Comparison of ENCODE assay signal across 1 cellular context in the genomic region with DNA sequence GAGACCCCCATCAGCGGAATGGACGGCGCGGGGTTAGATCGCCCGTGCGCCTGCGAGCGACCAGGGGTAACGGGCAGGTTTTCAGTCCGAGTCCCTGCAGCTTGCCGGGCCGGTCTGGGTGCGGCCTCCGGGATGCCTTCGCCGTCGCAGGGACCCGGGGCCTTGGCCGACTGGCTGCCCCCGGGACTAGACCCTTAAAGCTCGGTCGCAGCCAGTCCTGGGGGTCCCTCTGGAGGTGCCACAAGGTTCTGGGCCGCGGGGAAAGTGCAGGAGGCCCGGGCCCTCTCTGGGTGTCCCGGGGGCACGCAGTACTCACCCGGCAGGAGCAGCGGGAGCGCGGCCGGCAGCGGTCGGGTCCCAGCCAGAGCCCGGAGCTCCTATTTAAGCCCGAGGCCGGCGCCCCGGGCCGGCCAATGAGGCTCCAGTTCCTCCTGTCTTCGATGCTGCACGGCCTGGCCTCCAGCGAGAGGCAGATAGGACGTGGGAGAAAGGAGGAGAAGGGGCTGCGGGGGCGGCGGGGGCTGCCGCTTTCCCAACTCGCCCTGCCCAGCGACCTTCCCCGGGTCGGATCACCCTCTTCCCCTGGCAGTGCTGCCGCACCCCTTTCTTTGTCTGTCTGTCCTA.
A peak's percentile ranks its signal among the peaks of the same experiment; 100 is the strongest.
TF ChIP-seq lines count a peak whose summit lies in the region.

A gene (minus strand): TSS at position 356 of the 624 bp plus-strand sequence.

TF ChIP-seq in HepG2, 621 proteins besides CTCF, POLR2A, EP300 and RAD21 (continued from another document):
- TF ChIP-seq, protein P1, sequence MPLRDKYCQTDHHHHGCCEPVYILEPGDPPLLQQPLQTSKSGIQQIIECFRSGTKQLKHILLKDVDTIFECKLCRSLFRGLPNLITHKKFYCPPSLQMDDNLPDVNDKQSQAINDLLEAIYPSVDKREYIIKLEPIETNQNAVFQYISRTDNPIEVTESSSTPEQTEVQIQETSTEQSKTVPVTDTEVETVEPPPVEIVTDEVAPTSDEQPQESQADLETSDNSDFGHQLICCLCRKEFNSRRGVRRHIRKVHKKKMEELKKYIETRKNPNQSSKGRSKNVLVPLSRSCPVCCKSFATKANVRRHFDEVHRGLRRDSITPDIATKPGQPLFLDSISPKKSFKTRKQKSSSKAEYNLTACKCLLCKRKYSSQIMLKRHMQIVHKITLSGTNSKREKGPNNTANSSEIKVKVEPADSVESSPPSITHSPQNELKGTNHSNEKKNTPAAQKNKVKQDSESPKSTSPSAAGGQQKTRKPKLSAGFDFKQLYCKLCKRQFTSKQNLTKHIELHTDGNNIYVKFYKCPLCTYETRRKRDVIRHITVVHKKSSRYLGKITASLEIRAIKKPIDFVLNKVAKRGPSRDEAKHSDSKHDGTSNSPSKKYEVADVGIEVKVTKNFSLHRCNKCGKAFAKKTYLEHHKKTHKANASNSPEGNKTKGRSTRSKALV (CRISPR knock-in tag; IDR thresholded peaks at IDR 0.05) = peak; percentile 70; the same call in 1 of the 2 replicates
- TF ChIP-seq, protein P2, sequence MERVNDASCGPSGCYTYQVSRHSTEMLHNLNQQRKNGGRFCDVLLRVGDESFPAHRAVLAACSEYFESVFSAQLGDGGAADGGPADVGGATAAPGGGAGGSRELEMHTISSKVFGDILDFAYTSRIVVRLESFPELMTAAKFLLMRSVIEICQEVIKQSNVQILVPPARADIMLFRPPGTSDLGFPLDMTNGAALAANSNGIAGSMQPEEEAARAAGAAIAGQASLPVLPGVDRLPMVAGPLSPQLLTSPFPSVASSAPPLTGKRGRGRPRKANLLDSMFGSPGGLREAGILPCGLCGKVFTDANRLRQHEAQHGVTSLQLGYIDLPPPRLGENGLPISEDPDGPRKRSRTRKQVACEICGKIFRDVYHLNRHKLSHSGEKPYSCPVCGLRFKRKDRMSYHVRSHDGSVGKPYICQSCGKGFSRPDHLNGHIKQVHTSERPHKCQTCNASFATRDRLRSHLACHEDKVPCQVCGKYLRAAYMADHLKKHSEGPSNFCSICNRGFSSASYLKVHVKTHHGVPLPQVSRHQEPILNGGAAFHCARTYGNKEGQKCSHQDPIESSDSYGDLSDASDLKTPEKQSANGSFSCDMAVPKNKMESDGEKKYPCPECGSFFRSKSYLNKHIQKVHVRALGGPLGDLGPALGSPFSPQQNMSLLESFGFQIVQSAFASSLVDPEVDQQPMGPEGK (CRISPR knock-in tag; IDR thresholded peaks at IDR 0.05) = peak; percentile 73
- TF ChIP-seq XRCC5 (optimal IDR thresholded peaks at IDR 0.05; ENCODE audit: low read length) (peak; percentile 23), AGO2 (optimal IDR thresholded peaks at IDR 0.05; ENCODE audit: low read depth, low read length) (peak; percentile 90), HNRNPK (IDR thresholded peaks at IDR 0.05; ENCODE audit: low read depth, low read length, poor library complexity, severe bottlenecking) (peak; percentile 98), HOXA3 (CRISPR knock-in tag; IDR thresholded peaks at IDR 0.05) (peak; percentile 9; the same call in 1 of the 2 replicates), ZFP90 (CRISPR knock-in tag; IDR thresholded peaks at IDR 0.05; ENCODE audit: borderline replicate concordance) (peak; percentile 20; the same call in 1 of the 2 replicates), JUNB (CRISPR knock-in tag; IDR thresholded peaks at IDR 0.05; ENCODE audit: borderline replicate concordance) (no peak), TBP (CRISPR knock-in tag; IDR thresholded peaks at IDR 0.05) (no peak), ZNF780A (CRISPR knock-in tag; IDR thresholded peaks at IDR 0.05) (no peak), ZSCAN25 (CRISPR knock-in tag; IDR thresholded peaks at IDR 0.05) (peak; percentile 92), BRD4 (CRISPR knock-in tag; IDR thresholded peaks at IDR 0.05) (0 out of 2 replicates have a peak, but pooled peaks have one; percentile 44), ZEB1 (IDR thresholded peaks at IDR 0.05; ENCODE audit: insufficient replicate concordance, low read depth) (no peak), ZNF567 (CRISPR knock-in tag; IDR thresholded peaks at IDR 0.05; ENCODE audit: borderline replicate concordance) (no peak), KLF12 (CRISPR knock-in tag; IDR thresholded peaks at IDR 0.05; ENCODE audit: borderline replicate concordance) (no peak), FIP1L1 (IDR thresholded peaks at IDR 0.05; ENCODE audit: borderline replicate concordance, insufficient read depth, low read depth, low read length) (no peak), SOX6 (IDR thresholded peaks at IDR 0.05) (no peak), SOX6 (CRISPR knock-in tag; IDR thresholded peaks at IDR 0.05) (0 out of 2 replicates have a peak, but pooled peaks have one; percentile 15)
- TF ChIP-seq, protein P3, sequence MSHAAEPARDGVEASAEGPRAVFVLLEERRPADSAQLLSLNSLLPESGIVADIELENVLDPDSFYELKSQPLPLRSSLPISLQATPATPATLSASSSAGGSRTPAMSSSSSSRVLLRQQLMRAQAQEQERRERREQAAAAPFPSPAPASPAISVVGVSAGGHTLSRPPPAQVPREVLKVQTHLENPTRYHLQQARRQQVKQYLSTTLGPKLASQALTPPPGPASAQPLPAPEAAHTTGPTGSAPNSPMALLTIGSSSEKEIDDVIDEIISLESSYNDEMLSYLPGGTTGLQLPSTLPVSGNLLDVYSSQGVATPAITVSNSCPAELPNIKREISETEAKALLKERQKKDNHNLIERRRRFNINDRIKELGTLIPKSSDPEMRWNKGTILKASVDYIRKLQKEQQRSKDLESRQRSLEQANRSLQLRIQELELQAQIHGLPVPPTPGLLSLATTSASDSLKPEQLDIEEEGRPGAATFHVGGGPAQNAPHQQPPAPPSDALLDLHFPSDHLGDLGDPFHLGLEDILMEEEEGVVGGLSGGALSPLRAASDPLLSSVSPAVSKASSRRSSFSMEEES (CRISPR knock-in tag; IDR thresholded peaks at IDR 0.05) = no peak
- TF ChIP-seq, protein P4, sequence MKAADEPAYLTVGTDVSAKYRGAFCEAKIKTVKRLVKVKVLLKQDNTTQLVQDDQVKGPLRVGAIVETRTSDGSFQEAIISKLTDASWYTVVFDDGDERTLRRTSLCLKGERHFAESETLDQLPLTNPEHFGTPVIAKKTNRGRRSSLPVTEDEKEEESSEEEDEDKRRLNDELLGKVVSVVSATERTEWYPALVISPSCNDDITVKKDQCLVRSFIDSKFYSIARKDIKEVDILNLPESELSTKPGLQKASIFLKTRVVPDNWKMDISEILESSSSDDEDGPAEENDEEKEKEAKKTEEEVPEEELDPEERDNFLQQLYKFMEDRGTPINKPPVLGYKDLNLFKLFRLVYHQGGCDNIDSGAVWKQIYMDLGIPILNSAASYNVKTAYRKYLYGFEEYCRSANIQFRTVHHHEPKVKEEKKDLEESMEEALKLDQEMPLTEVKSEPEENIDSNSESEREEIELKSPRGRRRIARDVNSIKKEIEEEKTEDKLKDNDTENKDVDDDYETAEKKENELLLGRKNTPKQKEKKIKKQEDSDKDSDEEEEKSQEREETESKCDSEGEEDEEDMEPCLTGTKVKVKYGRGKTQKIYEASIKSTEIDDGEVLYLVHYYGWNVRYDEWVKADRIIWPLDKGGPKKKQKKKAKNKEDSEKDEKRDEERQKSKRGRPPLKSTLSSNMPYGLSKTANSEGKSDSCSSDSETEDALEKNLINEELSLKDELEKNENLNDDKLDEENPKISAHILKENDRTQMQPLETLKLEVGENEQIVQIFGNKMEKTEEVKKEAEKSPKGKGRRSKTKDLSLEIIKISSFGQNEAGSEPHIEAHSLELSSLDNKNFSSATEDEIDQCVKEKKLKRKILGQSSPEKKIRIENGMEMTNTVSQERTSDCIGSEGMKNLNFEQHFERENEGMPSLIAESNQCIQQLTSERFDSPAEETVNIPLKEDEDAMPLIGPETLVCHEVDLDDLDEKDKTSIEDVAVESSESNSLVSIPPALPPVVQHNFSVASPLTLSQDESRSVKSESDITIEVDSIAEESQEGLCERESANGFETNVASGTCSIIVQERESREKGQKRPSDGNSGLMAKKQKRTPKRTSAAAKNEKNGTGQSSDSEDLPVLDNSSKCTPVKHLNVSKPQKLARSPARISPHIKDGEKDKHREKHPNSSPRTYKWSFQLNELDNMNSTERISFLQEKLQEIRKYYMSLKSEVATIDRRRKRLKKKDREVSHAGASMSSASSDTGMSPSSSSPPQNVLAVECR (CRISPR knock-in tag; IDR thresholded peaks at IDR 0.05; ENCODE audit: borderline replicate concordance) = peak; percentile 48; the same call in 1 of the 2 replicates
